13 cellular contexts compared by ENCODE assay signal in genomic region chr5:54658014-54658413, GRCh38.
DNase-seq lines count a peak whose midpoint lies in the region; ATAC-seq and TF ChIP-seq lines count a peak whose summit lies in the region.
"Had no signal": no experiment of that assay in that cellular context is flagged by ENCODE, and none has a peak within 500 bp of the region (broad histone marks: within the 10 kb centered on the region; RNA-seq: fewer than 3 reads in every experiment).

No MANE protein-coding gene starts in this region.

- CTCF ChIA-PET in activated CD8-positive, alpha-beta T cell treated with anti-CD3 and anti-CD28 coated beads for 36 hours (lab: Charles Lee) = interaction anchor here (1.5 kb wide), 1 partner anchor 132 kb away, joined by 3 read pairs; no protein-coding TSS in a partner anchor

- no peak overlapping the region for H3K27ac Mint-ChIP-seq in activated CD8-positive, alpha-beta T cell treated with anti-CD3 and anti-CD28 coated beads for 36 hours
- H3K27ac Mint-ChIP-seq: CD8-positive, alpha-beta memory T cell had no signal

- no peak for ATAC-seq in activated CD8-positive, alpha-beta T cell treated with anti-CD3 and anti-CD28 coated beads for 36 hours

- no peak overlapping the region for H3K4me3 ChIP-seq in choroid plexus epithelial cell (ENCODE audit: low read depth, low read length)
- H3K4me3 ChIP-seq: colonic mucosa, SJSA1 had no signal

- POLR2A ChIA-PET in activated CD8-positive, alpha-beta T cell treated with anti-CD3 and anti-CD28 coated beads for 36 hours (lab: Charles Lee) = interaction anchor here (0.8 kb wide), 1 partner anchor 134 kb away, joined by 3 read pairs; no protein-coding TSS in a partner anchor

- no peak for TF ChIP-seq CTCF in choroid plexus epithelial cell (conservative IDR thresholded peaks at IDR 0.05; ENCODE audit: low read depth, low read length)
- no peak for TF ChIP-seq CTCF in activated CD8-positive, alpha-beta T cell treated with anti-CD3 and anti-CD28 coated beads for 36 hours (IDR thresholded peaks at IDR 0.05)

- no peak overlapping the region for H3K4me3 Mint-ChIP-seq in activated CD8-positive, alpha-beta T cell treated with anti-CD3 and anti-CD28 coated beads for 36 hours
- H3K4me3 Mint-ChIP-seq: CD8-positive, alpha-beta memory T cell had no signal

- DNase-seq in EH (ENCODE audit: low read depth) (peak; percentile 92), NCI-H226 (peak; percentile 94), choroid plexus epithelial cell (ENCODE audit: low read depth) (peak; percentile 96), myocyte (ENCODE audit: low read depth) (peak; percentile 95), posterior vena cava (ENCODE audit: low spot score) (no peak), epidermal melanocyte (ENCODE audit: insufficient read length, low spot score) (no peak)
- DNase-seq in activated CD8-positive, alpha-beta T cell treated with anti-CD3 and anti-CD28 coated beads for 36 hours = no peak
- no peak for DNase-seq in stimulated activated CD4-positive, alpha-beta T cell treated with anti-CD3 and anti-CD28 coated beads, Interleukin-15, amount 100 ng/mL, for 24 hours
- DNase-seq: activated effector memory CD4-positive, alpha-beta T cell treated with anti-CD3 and anti-CD28 coated beads, Interleukin-2, amount 50 U/mL, for 16 hours; CD8-positive, alpha-beta memory T cell; colonic mucosa; H7 had no signal

- no peaks in the 10 kb centered on the region for H3K27me3 Mint-ChIP-seq in activated CD8-positive, alpha-beta T cell treated with anti-CD3 and anti-CD28 coated beads for 36 hours
- H3K27me3 Mint-ChIP-seq: CD8-positive, alpha-beta memory T cell had no signal

- no peaks in the 10 kb centered on the region for H3K9me3 Mint-ChIP-seq in activated CD8-positive, alpha-beta T cell treated with anti-CD3 and anti-CD28 coated beads for 36 hours
- H3K9me3 Mint-ChIP-seq: CD8-positive, alpha-beta memory T cell had no signal

- H3K4me1 Mint-ChIP-seq in activated CD8-positive, alpha-beta T cell treated with anti-CD3 and anti-CD28 coated beads for 36 hours (ENCODE audit: low read depth) = peaks cover 13% of the 10 kb centered on the region

- intact Hi-C loops in activated CD8-positive, alpha-beta T cell treated with anti-CD3 and anti-CD28 coated beads for 36 hours (cut with micrococcal nuclease) = no loop called here
- intact Hi-C loops in posterior vena cava (cut with DNase I) = no loop called here

- no peaks in the 10 kb centered on the region for H3K36me3 Mint-ChIP-seq in activated CD8-positive, alpha-beta T cell treated with anti-CD3 and anti-CD28 coated beads for 36 hours (ENCODE audit: low read depth)
- H3K36me3 Mint-ChIP-seq: CD8-positive, alpha-beta memory T cell had no signal

Comparison
In these comparisons a context has a peak if more than half of its experiments do, and no peak if none do; other contexts are left out.
1. DNase-seq: peak in EH (single experiment), NCI-H226 (single experiment), choroid plexus epithelial cell (single experiment) and myocyte (single experiment); none in activated CD8-positive, alpha-beta T cell treated with anti-CD3 and anti-CD28 coated beads for 36 hours (single experiment), posterior vena cava (single experiment), stimulated activated CD4-positive, alpha-beta T cell treated with anti-CD3 and anti-CD28 coated beads, Interleukin-15, amount 100 ng/mL, for 24 hours (single experiment) and epidermal melanocyte (single experiment).